8 cellular contexts compared by ENCODE assay signal in the genomic region with DNA sequence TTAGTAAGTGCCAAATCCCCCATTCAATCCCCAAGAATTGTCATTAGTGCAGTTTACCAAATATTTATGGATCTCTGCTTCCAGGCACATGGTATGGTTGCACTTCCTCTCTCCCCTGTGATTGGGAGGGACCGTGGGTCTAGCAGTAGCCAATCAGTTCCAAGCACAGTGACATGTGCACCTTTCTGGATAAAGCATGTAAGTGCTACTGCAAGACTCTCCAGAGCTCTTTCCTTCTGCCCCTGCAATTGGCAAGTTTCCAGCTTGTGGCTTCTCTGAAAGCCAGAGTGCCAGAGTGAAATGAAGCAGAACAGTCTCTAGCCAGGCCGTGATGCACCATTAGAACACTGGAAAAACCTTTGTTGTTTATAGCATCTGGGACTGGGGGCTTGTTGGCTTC.
DNase-seq lines count a peak whose midpoint lies in the region; TF ChIP-seq lines count a peak whose summit lies in the region.

No MANE protein-coding gene starts in this region.

- H3K4me3 Mint-ChIP-seq in endothelial cell (ENCODE audit: unreplicated experiment) = no peak overlapping the region

- no peaks in the 10 kb centered on the region for H3K4me1 Mint-ChIP-seq in endothelial cell (ENCODE audit: unreplicated experiment)

- in situ Hi-C loops in SK-MEL-5 (cut with HindIII; ENCODE audit: low pct_unique_long_range_greater_than_20kb, low sequenced_read_pairs) (no loop called here), GM13977 (cut with MboI; ENCODE audit: low pct_unique_long_range_greater_than_20kb, low sequenced_read_pairs, unreplicated experiment) (no loop called here)

- H3K27me3 Mint-ChIP-seq in endothelial cell (ENCODE audit: unreplicated experiment) = no peaks in the 10 kb centered on the region

- no peak for TF ChIP-seq CTCF in GM13977 (IDR thresholded peaks at IDR 0.05; ENCODE audit: extremely low read depth, insufficient read depth, missing control alignments)
- no peak for TF ChIP-seq CTCF in endothelial cell (IDR thresholded peaks at IDR 0.05; ENCODE audit: unreplicated experiment)

- DNase-seq in DMS153 treated with DMSO at 0.1 percent for 48 hours (lab: John Stamatoyannopoulos, UW; ENCODE audit: unreplicated experiment) = peak; percentile 31
- peak; percentile 0 for DNase-seq in M059J (ENCODE audit: low read depth)
- peak; percentile 5 for DNase-seq in SK-MEL-5 (ENCODE audit: low read depth, low spot score)
- peak; percentile 63 for DNase-seq in kidney glomerular epithelial cell (lab: John Stamatoyannopoulos, UW)
- DNase-seq in putamen (ENCODE audit: low spot score) = no peak
- no peak for DNase-seq in GM13977 (ENCODE audit: low spot score)
- DNase-seq in endothelial cell (ENCODE audit: low spot score) = no peak
- DNase-seq in T-helper 9 cell = no peak

- no peaks in the 10 kb centered on the region for H3K9me3 Mint-ChIP-seq in endothelial cell (ENCODE audit: unreplicated experiment)

- no peak overlapping the region for H3K27ac Mint-ChIP-seq in endothelial cell (ENCODE audit: unreplicated experiment)

- no peaks in the 10 kb centered on the region for H3K36me3 Mint-ChIP-seq in endothelial cell (ENCODE audit: low read depth, unreplicated experiment)

Comparison
In these comparisons a context has a peak if more than half of its experiments do, and no peak if none do; other contexts are left out.
1. DNase-seq: peak in DMS153 treated with DMSO at 0.1 percent for 48 hours (single experiment), M059J (single experiment), SK-MEL-5 (single experiment) and kidney glomerular epithelial cell (single experiment); none in putamen (single experiment), GM13977 (single experiment), endothelial cell (single experiment) and T-helper 9 cell (single experiment).